Comparison of ENCODE assay signal across 31 cellular contexts in genomic region chr18:44754567-44754966, GRCh38.
"Had no signal": no experiment of that assay in that cellular context is flagged by ENCODE, and none has a peak within 500 bp of the region (broad histone marks: within the 10 kb centered on the region; RNA-seq: fewer than 3 reads in every experiment).

No MANE protein-coding gene starts in this region.

- H3K4me1 ChIP-seq: suprapubic skin, testis, upper lobe of right lung, uterus had no signal

- H3K4me3 Mint-ChIP-seq: naive thymus-derived CD8-positive, alpha-beta T cell; natural killer cell treated with Interleukin-12 subunit alpha and Interleukin-12 subunit beta and Interleukin-15 and Interleukin-18, amount 100 ng/mL, for 72 hours; nephron progenitor cell; neural crest cell; stimulated activated effector memory CD8-positive, alpha-beta T cell treated with anti-CD3 and anti-CD28 coated beads, Interleukin-12 subunit alpha, Interleukin-12 subunit beta, amount 100 ng/mL, for 72 hours; stimulated activated naive CD8-positive, alpha-beta T cell treated with anti-CD3 and anti-CD28 coated beads, Interleukin-15, amount 100 ng/mL, for 72 hours; type B pancreatic cell had no signal

- ATAC-seq: naive thymus-derived CD8-positive, alpha-beta T cell; natural killer cell treated with Interleukin-12 subunit alpha and Interleukin-12 subunit beta and Interleukin-15 and Interleukin-18, amount 100 ng/mL, for 72 hours; psoas muscle; right cardiac atrium; stimulated activated effector memory CD8-positive, alpha-beta T cell treated with anti-CD3 and anti-CD28 coated beads, Interleukin-12 subunit alpha, Interleukin-12 subunit beta, amount 100 ng/mL, for 72 hours; stimulated activated naive CD8-positive, alpha-beta T cell treated with anti-CD3 and anti-CD28 coated beads, Interleukin-15, amount 100 ng/mL, for 72 hours; stimulated activated naive CD8-positive, alpha-beta T cell treated with anti-CD3 and anti-CD28 coated beads, Interleukin-15, Interleukin-2, amounts not matched to agents 100 U/mL and 50 U/mL, for 24 hours; upper lobe of right lung had no signal

- H3K27ac Mint-ChIP-seq: naive thymus-derived CD8-positive, alpha-beta T cell; progenitor cell of endocrine pancreas; stimulated activated effector memory CD8-positive, alpha-beta T cell treated with anti-CD3 and anti-CD28 coated beads, Interleukin-12 subunit alpha, Interleukin-12 subunit beta, amount 100 ng/mL, for 72 hours; stimulated activated naive CD8-positive, alpha-beta T cell treated with anti-CD3 and anti-CD28 coated beads, Interleukin-15, amount 100 ng/mL, for 72 hours; type B pancreatic cell had no signal

- DNase-seq: naive thymus-derived CD8-positive, alpha-beta T cell; nephron progenitor cell; nucleus accumbens; ovary; posterior cingulate gyrus; psoas muscle; right cardiac atrium; right lobe of liver; sigmoid colon; small intestine; stimulated activated CD4-positive, alpha-beta T cell treated with anti-CD3 and anti-CD28 coated beads, Interleukin-15, amount 100 ng/mL, for 24 hours; stimulated activated CD4-positive, alpha-beta T cell treated with anti-CD3 and anti-CD28 coated beads, Interleukin-2, amount 100 ng/mL, for 24 hours; stimulated activated CD4-positive, alpha-beta T cell treated with anti-CD3 and anti-CD28 coated beads, Interleukin-2, amount 100 ng/mL, for 48 hours; stimulated activated CD4-positive, alpha-beta T cell treated with anti-CD3 and anti-CD28 coated beads, Interleukin-4, amount 100 ng/mL, for 24 hours; stimulated activated naive CD4-positive, alpha-beta T cell; stimulated activated naive CD8-positive, alpha-beta T cell treated with anti-CD3 and anti-CD28 coated beads, Interleukin-15, amount 100 ng/mL, for 72 hours; stimulated activated naive CD8-positive, alpha-beta T cell treated with anti-CD3 and anti-CD28 coated beads, Interleukin-15, Interleukin-2, amounts not matched to agents 100 U/mL and 50 U/mL, for 24 hours; substantia nigra; testis; tibial artery; transverse colon; upper lobe of right lung; uterus had no signal

- H3K9me3 ChIP-seq: neutrophil, ovary, psoas muscle, right lobe of liver, sigmoid colon, suprapubic skin, testis, tibial artery, transverse colon, upper lobe of right lung, uterus had no signal

- H3K36me3 Mint-ChIP-seq: naive thymus-derived CD8-positive, alpha-beta T cell had no signal

- H3K27me3 ChIP-seq: ovary, right lobe of liver, sigmoid colon, suprapubic skin, testis, tibial artery, transverse colon, upper lobe of right lung, uterus had no signal

- H3K36me3 ChIP-seq: neutrophil, ovary, right lobe of liver, sigmoid colon, suprapubic skin, tibial artery, transverse colon, upper lobe of right lung, uterus had no signal

- H3K27ac ChIP-seq: neutrophil, ovary, parathyroid adenoma, psoas muscle, right lobe of liver, sigmoid colon, suprapubic skin, testis, tibial artery, transverse colon, upper lobe of right lung, uterus had no signal

- H3K9ac ChIP-seq: parathyroid adenoma had no signal

- H3K4me3 ChIP-seq: ovary, psoas muscle, right lobe of liver, sigmoid colon, suprapubic skin, testis, tibial artery, transverse colon, upper lobe of right lung, uterus had no signal

- H3K4me1 Mint-ChIP-seq: neural crest cell had no signal

- H3K9me3 Mint-ChIP-seq: naive thymus-derived CD8-positive, alpha-beta T cell; nephron progenitor cell; neural crest cell; stimulated activated effector memory CD8-positive, alpha-beta T cell treated with anti-CD3 and anti-CD28 coated beads, Interleukin-12 subunit alpha, Interleukin-12 subunit beta, amount 100 ng/mL, for 72 hours; stimulated activated naive CD8-positive, alpha-beta T cell treated with anti-CD3 and anti-CD28 coated beads, Interleukin-15, amount 100 ng/mL, for 72 hours had no signal

- H3K27me3 Mint-ChIP-seq: natural killer cell treated with Interleukin-12 subunit alpha and Interleukin-12 subunit beta and Interleukin-15 and Interleukin-18, amount 100 ng/mL, for 72 hours; progenitor cell of endocrine pancreas; type B pancreatic cell had no signal
